27 cellular contexts compared by ENCODE assay signal in the genomic region with DNA sequence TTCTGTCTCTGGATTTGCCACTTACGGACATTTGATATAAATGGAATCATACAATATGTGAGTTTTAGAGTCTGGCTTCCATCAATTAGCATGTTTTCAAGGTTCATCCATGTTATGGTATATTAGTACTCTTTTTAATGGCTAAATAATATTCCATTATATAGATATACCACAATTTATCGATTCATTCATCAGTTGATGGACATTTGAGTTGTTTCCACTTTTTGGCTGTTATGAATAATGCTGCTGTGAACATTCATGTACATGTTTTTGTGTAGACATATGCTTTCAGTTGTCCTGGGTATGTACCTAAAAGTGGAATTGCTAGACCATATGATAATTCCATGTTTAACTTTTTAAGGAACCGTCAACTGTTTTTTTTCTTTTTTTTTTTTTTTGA.
DNase-seq lines count a peak whose midpoint lies in the region; FAIRE-seq and TF ChIP-seq lines count a peak whose summit lies in the region.
"Had no signal": no experiment of that assay in that cellular context is flagged by ENCODE, and none has a peak within 500 bp of the region (broad histone marks: within the 10 kb centered on the region; RNA-seq: fewer than 3 reads in every experiment).

No MANE protein-coding gene starts in this region.

- no peak overlapping the region for H2BK15ac ChIP-seq in H1 (ENCODE audit: low read length)

- no peak for TF ChIP-seq RAD21 in H1 (IDR thresholded peaks at IDR 0.05 in 1 of 2, conservative IDR thresholded peaks at IDR 0.05 in 1 of 2; ENCODE audit: low read depth in 2 of 2, low read length in 2 of 2)

- no peak overlapping the region for H2BK5ac ChIP-seq in H1 (ENCODE audit: low read depth, low read length)

- TF ChIP-seq CTCF in HEK293 (tag by site-specific recombination; IDR thresholded peaks at IDR 0.05) (no peak), H1 (IDR thresholded peaks at IDR 0.05; ENCODE audit: control extremely low read depth in 1 of 3, insufficient read depth in 1 of 3, low read depth in 1 of 3, low read length in 3 of 3) (no peak), endothelial cell (IDR thresholded peaks at IDR 0.05; ENCODE audit: unreplicated experiment) (no peak), PC-9 (conservative IDR thresholded peaks at IDR 0.05) (no peak)

- H3K79me2 ChIP-seq in H1 (ENCODE audit: control insufficient read depth in 1 of 2, insufficient read depth in 2 of 2, low read length in 2 of 2): 0 out of 4 replicates have a peak, but pooled peaks cover 0 to 2% of the 10 kb centered on the region in 2 experiments
- no peaks in the 10 kb centered on the region for H3K79me2 ChIP-seq in PC-9 (ENCODE audit: low read depth)

- H3K36me3 ChIP-seq in HEK293 (ENCODE audit: control insufficient read depth in 2 of 2, insufficient read depth in 1 of 2, low read length in 2 of 2) (peaks cover 0 to 11% of the 10 kb centered on the region in 2 experiments; a peak in 2 of 3 replicates), H1 (ENCODE audit: control insufficient read depth in 2 of 4, insufficient read depth in 4 of 4, low read length in 3 of 4) (peaks cover 0 to 26% (median 13%) of the 10 kb centered on the region in 4 experiments; a peak in 6 of 8 replicates), PC-9 (ENCODE audit: low read depth) (0 out of 2 replicates have a peak, but pooled peaks cover 8% of the 10 kb centered on the region)
- H3K36me3 ChIP-seq: BLaER1 had no signal

- H3K4me1 ChIP-seq in HEK293 (ENCODE audit: control insufficient read depth, insufficient read depth, low read length) (no peaks in the 10 kb centered on the region), H1 (replicated peaks in 1 of 4; ENCODE audit: control insufficient read depth in 3 of 4, insufficient read depth in 4 of 4, low read length in 3 of 4) (no peaks in the 10 kb centered on the region), PC-9 (replicated peaks; ENCODE audit: insufficient read depth) (no peaks in the 10 kb centered on the region)
- H3K4me1 ChIP-seq: BE2C, BLaER1 had no signal

- H3K56ac ChIP-seq in H1 (replicated peaks; ENCODE audit: insufficient read length, low read depth, low read length): no peak overlapping the region

- no peak overlapping the region for H2AK5ac ChIP-seq in H1 (ENCODE audit: low read depth, low read length)

- H3K14ac ChIP-seq in H1 (ENCODE audit: insufficient read length): no peak overlapping the region

- no peaks in the 10 kb centered on the region for H3F3A ChIP-seq in PC-9 (ENCODE audit: insufficient read depth, low read depth)

- H2BK120ac ChIP-seq in H1 (replicated peaks; ENCODE audit: low read depth, low read length): no peak overlapping the region

- no peak overlapping the region for H2BK20ac ChIP-seq in H1 (ENCODE audit: low read length)

- H3K27me3 Mint-ChIP-seq in endothelial cell (ENCODE audit: unreplicated experiment): no peaks in the 10 kb centered on the region
- H3K27me3 Mint-ChIP-seq: CD4-positive, alpha-beta memory T cell; CD4-positive, CD25-positive, alpha-beta regulatory T cell had no signal

- no peak overlapping the region for H3K23ac ChIP-seq in H1 (ENCODE audit: insufficient read length)

- H3K18ac ChIP-seq in H1 (ENCODE audit: extremely low read depth, low read length): no peak overlapping the region

- no peak overlapping the region for H2BK12ac ChIP-seq in H1 (ENCODE audit: low read depth, low read length)

- POLR2A ChIA-PET in HEK293 (lab: Yijun Ruan, JAX) (no interaction called here), H1 (lab: Charles Lee; ENCODE audit: partially characterized antibody) (no interaction called here), PC-9 (lab: Charles Lee; ENCODE audit: unreplicated experiment) (no interaction called here)

- H3K9me2 ChIP-seq in PC-9 (ENCODE audit: insufficient read depth): no peaks in the 10 kb centered on the region

- H3K36me3 Mint-ChIP-seq in endothelial cell (ENCODE audit: low read depth, unreplicated experiment): peaks cover 4% of the 10 kb centered on the region
- H3K36me3 Mint-ChIP-seq: CD14-positive monocyte; CD4-positive, CD25-positive, alpha-beta regulatory T cell had no signal

- BruUV-seq in PC-9 (replicated peaks; lab: Mats Ljungman, UMichigan): no TSS peak

- no peak for DNase-seq in H1 (ENCODE audit: low read depth in 1 of 2, low spot score in 2 of 2)
- DNase-seq in endothelial cell (ENCODE audit: low spot score): no peak
- no peak for DNase-seq in PC-9
- no peak for DNase-seq in iPS-NIHi11 (ENCODE audit: low spot score)
- no peak for DNase-seq in activated naive CD4-positive, alpha-beta T cell treated with Interleukin-2 at 50 U/mL for 16 hours
- DNase-seq: 8988T; ACHN; BE2C; C1 segment of cervical spinal cord; CD4-positive, alpha-beta memory T cell; CD4-positive, CD25-positive, alpha-beta regulatory T cell; CD8-positive, alpha-beta memory T cell; COR-L47; DMS 273 treated with DMSO at 0.1 percent for 48 hours; DMS153; DMS53; DMS79; DND-41; EL; GDM1 had no signal

- no peak overlapping the region for H4K91ac ChIP-seq in H1 (replicated peaks; ENCODE audit: insufficient read length, low read length)

- H3K9ac ChIP-seq in H1 (replicated peaks in 1 of 4; ENCODE audit: extremely low read depth in 1 of 4, low read depth in 3 of 4, low read length in 3 of 4): no peak overlapping the region
- H3K9ac ChIP-seq: BLaER1 had no signal

- no peaks in the 10 kb centered on the region for H4K20me1 ChIP-seq in H1 (replicated peaks in 1 of 2; ENCODE audit: control insufficient read depth in 1 of 2, insufficient read depth in 2 of 2, low read length in 2 of 2)
- no peaks in the 10 kb centered on the region for H4K20me1 ChIP-seq in PC-9 (ENCODE audit: insufficient read depth)
- H4K20me1 ChIP-seq: BLaER1 had no signal

- no peak overlapping the region for H4K5ac ChIP-seq in H1 (ENCODE audit: insufficient read length, low read depth, low read length)

- TF ChIP-seq POLR2A in H1 (IDR thresholded peaks at IDR 0.05; ENCODE audit: control extremely low read depth in 1 of 2, low read depth in 2 of 2, low read length in 2 of 2): no peak

- FAIRE-seq in H1 (lab: Jason Lieb, UNC): no peak
- FAIRE-seq: A204.1, GM12878, GM12892, GM18507 had no signal

- H2AFZ ChIP-seq in H1 (ENCODE audit: low read length): no peak overlapping the region
- no peak overlapping the region for H2AFZ ChIP-seq in PC-9

- H3K4me2 ChIP-seq in H1 (ENCODE audit: insufficient read depth in 1 of 2, low read depth in 2 of 2, low read length in 2 of 2): no peak overlapping the region
- H3K4me2 ChIP-seq in PC-9: no peak overlapping the region
- H3K4me2 ChIP-seq: BLaER1 had no signal

- no peak overlapping the region for H4K8ac ChIP-seq in H1 (ENCODE audit: extremely low read depth, insufficient read depth, low read length)

- no peak overlapping the region for H3K27ac Mint-ChIP-seq in endothelial cell (ENCODE audit: unreplicated experiment)
- H3K27ac Mint-ChIP-seq: CD14-positive monocyte; CD4-positive, alpha-beta memory T cell; CD4-positive, CD25-positive, alpha-beta regulatory T cell; CD8-positive, alpha-beta memory T cell had no signal

- CTCF ChIA-PET in HEK293 (lab: Yijun Ruan, JAX) (no interaction called here), H1 (lab: Charles Lee; ENCODE audit: partially characterized antibody) (no interaction called here), PC-9 (lab: Charles Lee) (no interaction called here)

- H3K9me3 Mint-ChIP-seq in endothelial cell (ENCODE audit: unreplicated experiment): no peaks in the 10 kb centered on the region

- H3K23me2 ChIP-seq in H1 (ENCODE audit: low read depth, low read length): no peaks in the 10 kb centered on the region

- intact Hi-C loops in PC-9 (cut with micrococcal nuclease; ENCODE audit: unreplicated experiment): no loop called here

- no peaks in the 10 kb centered on the region for H3K9me3 ChIP-seq in HEK293 (ENCODE audit: control insufficient read depth, insufficient read depth, low read depth, low read length)
- H3K9me3 ChIP-seq in H1 (ENCODE audit: insufficient read depth in 2 of 2, low read depth in 1 of 2, low read length in 1 of 2): peaks cover 3 to 8% of the 10 kb centered on the region in 2 experiments; a peak in 2 of 4 replicates
- no peaks in the 10 kb centered on the region for H3K9me3 ChIP-seq in PC-9 (ENCODE audit: insufficient read depth, low read depth)
- H3K9me3 ChIP-seq: BE2C had no signal

- H3K4me3 Mint-ChIP-seq in endothelial cell (ENCODE audit: unreplicated experiment): peak overlapping the region; percentile 69
- H3K4me3 Mint-ChIP-seq: CD14-positive monocyte; CD4-positive, alpha-beta memory T cell; CD4-positive, CD25-positive, alpha-beta regulatory T cell; CD8-positive, alpha-beta memory T cell had no signal

- H3K27me3 ChIP-seq in H1 (replicated peaks in 1 of 4; ENCODE audit: control insufficient read depth in 3 of 4, extremely low read depth in 1 of 4, insufficient read depth in 3 of 4, low read length in 3 of 4) (no peaks in the 10 kb centered on the region), PC-9 (ENCODE audit: insufficient read depth, low read depth) (no peaks in the 10 kb centered on the region)
- H3K27me3 ChIP-seq: BE2C, BLaER1 had no signal

- no peaks in the 10 kb centered on the region for H3K4me1 Mint-ChIP-seq in endothelial cell (ENCODE audit: unreplicated experiment)
- H3K4me1 Mint-ChIP-seq: CD14-positive monocyte; CD4-positive, alpha-beta memory T cell; CD4-positive, CD25-positive, alpha-beta regulatory T cell; CD8-positive, alpha-beta memory T cell had no signal

- no peak overlapping the region for H3K4ac ChIP-seq in H1 (replicated peaks; ENCODE audit: insufficient read length, low read depth, low read length)

- no peak for TF ChIP-seq EP300 in H1 (IDR thresholded peaks at IDR 0.05; ENCODE audit: borderline replicate concordance in 1 of 2, low read depth in 2 of 2, low read length in 2 of 2)

- WGBS in H1 (ENCODE audit: extremely low coverage in 1 of 2, insufficient coverage in 1 of 2, insufficient read length in 1 of 2, insufficient replicate concordance in 2 of 2, low coverage in 1 of 2, low lambda C conversion rate in 2 of 2, missing lambda C conversion rate in 1 of 2), 2 experiments: 91% methylated on average over 3 of the region's 3 CpGs; no CpG with 5 or more reads in 1 of the 2 experiments

- H3K4me3 ChIP-seq in HEK293 (ENCODE audit: low read depth, low read length) (no peak overlapping the region), H1 (ENCODE audit: extremely low read depth in 1 of 4, insufficient read depth in 2 of 4, low read depth in 3 of 4, low read length in 4 of 4) (no peak overlapping the region), PC-9 (no peak overlapping the region)
- H3K4me3 ChIP-seq: BLaER1, GM12878 had no signal

- no peak overlapping the region for H3K27ac ChIP-seq in HEK293 (ENCODE audit: extremely low read depth, low read depth, low read length)
- no peak overlapping the region for H3K27ac ChIP-seq in H1 (ENCODE audit: low read depth, low read length)
- no peak overlapping the region for H3K27ac ChIP-seq in PC-9
- H3K27ac ChIP-seq: BLaER1 had no signal

- H3K79me1 ChIP-seq in H1 (ENCODE audit: low read depth, low read length): no peaks in the 10 kb centered on the region

TF ChIP-seq in HEK293, 187 proteins besides CTCF, POLR2A, EP300 and RAD21 (continues in another document):
- peak; percentile 81 for TF ChIP-seq ZNF10 (tag by site-specific recombination; IDR thresholded peaks at IDR 0.05)
- TF ChIP-seq ZNF585B (tag by site-specific recombination; IDR thresholded peaks at IDR 0.05): no peak

TF ChIP-seq in H1, 55 proteins besides CTCF, POLR2A, EP300 and RAD21:
- TF ChIP-seq GTF2F1 (IDR thresholded peaks at IDR 0.05; ENCODE audit: borderline replicate concordance, low read depth, low read length) (no peak), KDM1A (IDR thresholded peaks at IDR 0.05; ENCODE audit: borderline replicate concordance, low read length) (0 out of 2 replicates have a peak, but pooled peaks have one; percentile 28)
